In genomic region chrX:123803331-123803983, GRCh38 we compare ENCODE assay signal across 9 cellular contexts. TPM values are rescaled to one million over a fixed set of nuclear protein-coding genes. Genes with fewer than 3 reads are reported as not detected.
DNase-seq lines count a peak whose midpoint lies in the region; ATAC-seq, FAIRE-seq and TF ChIP-seq lines count a peak whose summit lies in the region.
"Had no signal": no experiment of that assay in that cellular context is flagged by ENCODE, and none has a peak within 500 bp of the region (broad histone marks: within the 10 kb centered on the region; RNA-seq: fewer than 3 reads in every experiment).

No MANE protein-coding gene starts in this region.

- H3K4me3 Mint-ChIP-seq in CD4-positive, alpha-beta memory T cell, result peak overlapping the region in 1 of 8 donors; percentile 42
- H3K4me3 Mint-ChIP-seq in astrocyte (ENCODE audit: unreplicated experiment), result no peak overlapping the region
- H3K4me3 Mint-ChIP-seq: neural crest cell had no signal

- H4K20me1 ChIP-seq in astrocyte (ENCODE audit: insufficient read depth, low read length), result no peaks in the 10 kb centered on the region

- POLR2A ChIA-PET in CD4-positive, alpha-beta memory T cell (lab: Charles Lee; ENCODE audit: partially characterized antibody), result no interaction called here

- no peak overlapping the region for H2AFZ ChIP-seq in astrocyte (ENCODE audit: low read depth, low read length)

- intact Hi-C loops in CD4-positive, alpha-beta memory T cell (cut with micrococcal nuclease), result no loop called here
- intact Hi-C loops in right lobe of liver (cut with DNase I), result no loop called here

- H3K27ac ChIP-seq in CD4-positive, alpha-beta memory T cell (ENCODE audit: low read depth, low read length), result no peak overlapping the region
- H3K27ac ChIP-seq in astrocyte (ENCODE audit: low read depth, low read length) (peak overlapping the region; percentile 26), right lobe of liver (no peak overlapping the region), caudate nucleus (ENCODE audit: low read depth, low read length) (no peak overlapping the region)

- peak overlapping the region; percentile 44 to 89 (median 84) for H3K27ac Mint-ChIP-seq in CD4-positive, alpha-beta memory T cell
- H3K27ac Mint-ChIP-seq in astrocyte (ENCODE audit: unreplicated experiment), result peak overlapping the region; percentile 42

- TF ChIP-seq CTCF in astrocyte (IDR thresholded peaks at IDR 0.05; ENCODE audit: insufficient read depth, low read depth, low read length) (no peak), right lobe of liver (IDR thresholded peaks at IDR 0.05) (no peak)

- peak overlapping the region; percentile 32 for H3K4me2 ChIP-seq in astrocyte (ENCODE audit: low read length)

- peaks cover 7% of the 10 kb centered on the region for H3K4me1 ChIP-seq in CD4-positive, alpha-beta memory T cell (ENCODE audit: insufficient read depth, low read length)
- H3K4me1 ChIP-seq in astrocyte (ENCODE audit: insufficient read depth, low read length), result peaks cover 13% of the 10 kb centered on the region
- no peaks in the 10 kb centered on the region for H3K4me1 ChIP-seq in right lobe of liver

- H3K27me3 Mint-ChIP-seq in CD4-positive, alpha-beta memory T cell, result no peaks in the 10 kb centered on the region
- H3K27me3 Mint-ChIP-seq in astrocyte (ENCODE audit: low read depth, unreplicated experiment), result no peaks in the 10 kb centered on the region

- no peak overlapping the region for H3K4me3 ChIP-seq in CD4-positive, alpha-beta memory T cell (ENCODE audit: low read length in 2 of 2)
- H3K4me3 ChIP-seq in astrocyte (ENCODE audit: insufficient read depth, low read depth, low read length) (no peak overlapping the region), right lobe of liver (no peak overlapping the region)

- peak; percentile 46 to 62 (median 56) for DNase-seq in CD4-positive, alpha-beta memory T cell
- peak; percentile 24 to 75 for DNase-seq in NOMO-1 (lab: John Stamatoyannopoulos, UW; ENCODE audit: unreplicated experiment in 2 of 2)
- DNase-seq in astrocyte (ENCODE audit: low read depth), result peak; percentile 84
- DNase-seq in right lobe of liver, result no peak
- no peak for DNase-seq in caudate nucleus (lab: John Stamatoyannopoulos, UW)

- H3K9me3 Mint-ChIP-seq in CD4-positive, alpha-beta memory T cell, result peaks cover 0 to 2% (median 0%) of the 10 kb centered on the region in 8 donors
- H3K9me3 Mint-ChIP-seq in astrocyte (ENCODE audit: unreplicated experiment), result no peaks in the 10 kb centered on the region
- H3K9me3 Mint-ChIP-seq: neural crest cell had no signal

- ATAC-seq in GM18861 (IDR thresholded peaks at IDR 0.05; ENCODE audit: unreplicated experiment) (peak; percentile 66), HG03521 (IDR thresholded peaks at IDR 0.05; ENCODE audit: unreplicated experiment) (peak; percentile 68), right lobe of liver (peak; percentile 33 to 93 (median 75)), GM21528 (IDR thresholded peaks at IDR 0.05; ENCODE audit: low FRiP score, unreplicated experiment) (no peak)

- no peaks in the 10 kb centered on the region for H3K79me2 ChIP-seq in astrocyte (ENCODE audit: insufficient read depth, low read length)

- H3K9me3 ChIP-seq in CD4-positive, alpha-beta memory T cell (ENCODE audit: control insufficient read depth in 1 of 2, low read length in 2 of 2), result no peaks in the 10 kb centered on the region
- no peaks in the 10 kb centered on the region for H3K9me3 ChIP-seq in astrocyte (ENCODE audit: insufficient read depth, low read depth, low read length)
- H3K9me3 ChIP-seq in right lobe of liver, result no peaks in the 10 kb centered on the region

- no peak overlapping the region for H3K9ac ChIP-seq in astrocyte (ENCODE audit: low read length)

- no peaks in the 10 kb centered on the region for H3K27me3 ChIP-seq in CD4-positive, alpha-beta memory T cell (ENCODE audit: insufficient read depth, low read length)
- no peaks in the 10 kb centered on the region for H3K27me3 ChIP-seq in astrocyte (ENCODE audit: insufficient read depth, low read length)
- no peaks in the 10 kb centered on the region for H3K27me3 ChIP-seq in right lobe of liver

- no peaks in the 10 kb centered on the region for H3K36me3 Mint-ChIP-seq in CD4-positive, alpha-beta memory T cell
- no peaks in the 10 kb centered on the region for H3K36me3 Mint-ChIP-seq in astrocyte (ENCODE audit: low read depth, unreplicated experiment)

- peaks cover 5 to 7% (median 7%) of the 10 kb centered on the region in 4 donors for H3K4me1 Mint-ChIP-seq in CD4-positive, alpha-beta memory T cell
- H3K4me1 Mint-ChIP-seq in astrocyte (ENCODE audit: low read depth, unreplicated experiment), result peaks cover 6% of the 10 kb centered on the region

- 40% methylated on average over 4 of the region's 4 CpGs for WGBS in right lobe of liver (ENCODE audit: insufficient coverage, low coverage, low lambda C conversion rate, missing lambda C conversion rate)

- no peak for TF ChIP-seq POLR2A in right lobe of liver (IDR thresholded peaks at IDR 0.05)

- CTCF ChIA-PET in CD4-positive, alpha-beta memory T cell (lab: Charles Lee; ENCODE audit: partially characterized antibody), result no interaction called here

- peak; percentile 63 for FAIRE-seq in astrocyte (lab: Jason Lieb, UNC)

- H3K36me3 ChIP-seq in CD4-positive, alpha-beta memory T cell (ENCODE audit: insufficient read depth, low read length), result no peaks in the 10 kb centered on the region
- H3K36me3 ChIP-seq in astrocyte (ENCODE audit: insufficient read depth, low read length) (no peaks in the 10 kb centered on the region), right lobe of liver (no peaks in the 10 kb centered on the region)

RNA-seq across cellular contexts. Expression of gene XIAP, which starts 56.4 kb away (rescaled TPM):
- total RNA-seq in CD4-positive, alpha-beta memory T cell, result 10 to 100 TPM; 59.9 to 64.6 TPM
- polyA plus RNA-seq in CD4-positive, alpha-beta memory T cell, result 10 to 100 TPM in 1 of 2 donors, 1 to 10 TPM in 1; 6.0 to 14.0 TPM
- 51.7 and 53.1 TPM in 2 replicates for total RNA-seq in astrocyte
- total RNA-seq in right lobe of liver, result 10 to 100 TPM; 15.4 to 28.0 (median 24.7) TPM

Comparison
In these comparisons a context has a peak if more than half of its experiments do, and no peak if none do; other contexts are left out.
1. DNase-seq: peak in CD4-positive, alpha-beta memory T cell (5 of 5), NOMO-1 (2 of 2) and astrocyte (single experiment); none in right lobe of liver (0 of 3) and caudate nucleus (0 of 61).